Comparison of ENCODE assay signal across 9 cellular contexts in the genomic region with DNA sequence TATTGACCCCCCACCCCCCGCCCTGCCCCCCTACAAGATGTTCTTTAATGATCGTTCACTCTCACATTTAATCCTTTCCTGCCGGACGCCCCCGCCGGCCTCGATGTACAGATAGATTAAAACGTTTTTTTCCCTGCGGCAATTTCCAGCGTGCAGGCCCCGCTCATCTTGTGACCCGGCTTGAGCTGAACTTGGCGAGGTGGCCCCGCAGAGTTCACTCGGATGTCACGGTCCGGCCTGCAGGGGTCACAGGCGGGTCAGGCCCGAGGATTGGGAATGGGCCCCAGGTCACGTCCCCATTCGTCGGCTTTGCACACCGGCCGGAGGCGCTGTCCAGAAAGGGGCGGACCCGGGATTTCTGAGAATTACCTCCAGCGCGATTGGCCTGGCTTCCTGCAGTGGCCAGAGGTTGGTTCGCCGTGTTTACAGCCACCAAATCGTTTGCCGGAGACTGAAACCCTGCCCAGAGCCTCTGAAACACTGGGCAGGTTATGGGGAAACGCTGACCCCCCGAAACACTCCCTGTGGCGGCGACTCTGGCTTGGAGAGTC. TPM values are rescaled to one million over a fixed set of nuclear protein-coding genes. Genes with fewer than 3 reads are reported as not detected.
A peak's percentile ranks its signal among the peaks of the same experiment; 100 is the strongest.
DNase-seq lines count a peak whose midpoint lies in the region; FAIRE-seq and TF ChIP-seq lines count a peak whose summit lies in the region.
"Had no signal": no experiment of that assay in that cellular context is flagged by ENCODE, and none has a peak within 500 bp of the region (broad histone marks: within the 10 kb centered on the region; RNA-seq: fewer than 3 reads in every experiment).

No MANE protein-coding gene starts in this region.

- BruUV-seq in Caco-2 (replicated peaks; lab: Mats Ljungman, UMichigan) (no TSS peak), endothelial cell of umbilical vein (replicated peaks; lab: Mats Ljungman, UMichigan) (no TSS peak), OCI-LY7 (replicated peaks; lab: Mats Ljungman, UMichigan) (no TSS peak)

- intact Hi-C loops in Caco-2 (cut with micrococcal nuclease; ENCODE audit: unreplicated experiment) (loop anchor here (2.0 kb wide), 2 partner anchors 187 to 217 kb away; no protein-coding TSS in a partner anchor), endothelial cell of umbilical vein (cut with micrococcal nuclease) (no loop called here), OCI-LY7 (cut with micrococcal nuclease; ENCODE audit: unreplicated experiment) (no loop called here)

- POLR2A ChIA-PET in Caco-2 (lab: Charles Lee), result no interaction called here
- POLR2A ChIA-PET in endothelial cell of umbilical vein (lab: Charles Lee), result no interaction called here
- POLR2A ChIA-PET in OCI-LY7 (lab: Charles Lee), result no interaction called here

- TF ChIP-seq CTCF in Caco-2 (IDR thresholded peaks at IDR 0.05; ENCODE audit: insufficient read depth in 1 of 2, low read depth in 1 of 2, low read length in 1 of 2, severe bottlenecking in 1 of 2, unreplicated experiment in 1 of 2), result peak in 1 of 2 experiments; percentile 37
- peak in 1 of 2 donors; percentile 6 for TF ChIP-seq CTCF in endothelial cell of umbilical vein (IDR thresholded peaks at IDR 0.05; ENCODE audit: extremely low read depth in 1 of 2, insufficient read depth in 1 of 2, low read depth in 1 of 2, low read length in 2 of 2)
- TF ChIP-seq CTCF in OCI-LY7 (conservative IDR thresholded peaks at IDR 0.05; ENCODE audit: low read length), result no peak

- dilution Hi-C loops in endothelial cell of umbilical vein (cut with MboI; ENCODE audit: extremely low pct_ligation_motif_present, low sequenced_read_pairs), result no loop called here

- no peak overlapping the region for H2BK12ac ChIP-seq in neuronal stem cell (ENCODE audit: low read length)

- H2BK5ac ChIP-seq in neuronal stem cell (ENCODE audit: low read length), result no peak overlapping the region

- H3K4me2 ChIP-seq in endothelial cell of umbilical vein (ENCODE audit: insufficient read depth, low read length) (peak overlapping the region; percentile 7), neuronal stem cell (ENCODE audit: insufficient read depth, low read length, poor library complexity, severe bottlenecking) (peak overlapping the region; percentile 46), OCI-LY7 (ENCODE audit: low read length) (no peak overlapping the region)

- no peak overlapping the region for H2BK15ac ChIP-seq in neuronal stem cell (ENCODE audit: low read length)

- H3K27ac ChIP-seq in endothelial cell of umbilical vein (ENCODE audit: insufficient read depth, low read depth, low read length) (no peak overlapping the region), neuronal stem cell (replicated peaks; ENCODE audit: low read length) (no peak overlapping the region), OCI-LY7 (ENCODE audit: low read depth, low read length, poor library complexity, severe bottlenecking) (no peak overlapping the region)

- H3K9me3 Mint-ChIP-seq in Caco-2 (ENCODE audit: unreplicated experiment), result no peaks in the 10 kb centered on the region
- H3K9me3 Mint-ChIP-seq: T-helper 1 cell treated with Interleukin-12 subunit alpha and Interleukin-12 subunit beta and Interleukin-4 antibody, amounts not matched to agents 30 μg/mL and 1 μg/mL, for 36 hours had no signal

- H4K20me1 ChIP-seq in endothelial cell of umbilical vein (replicated peaks; ENCODE audit: control insufficient read depth, extremely low read depth, insufficient read depth, low read length) (peaks cover 3% of the 10 kb centered on the region), OCI-LY7 (ENCODE audit: insufficient read depth, low read length) (no peaks in the 10 kb centered on the region)

- H3K36me3 Mint-ChIP-seq in Caco-2 (ENCODE audit: insufficient read depth, unreplicated experiment), result peaks cover 6% of the 10 kb centered on the region

- H3K18ac ChIP-seq in neuronal stem cell (ENCODE audit: low read length), result no peak overlapping the region

- no peak for TF ChIP-seq POLR2A in endothelial cell of umbilical vein (IDR thresholded peaks at IDR 0.05; ENCODE audit: low read depth, low read length)

- H3K27ac Mint-ChIP-seq in Caco-2 (ENCODE audit: unreplicated experiment), result no peak overlapping the region
- H3K27ac Mint-ChIP-seq: T-helper 1 cell treated with Interleukin-12 subunit alpha and Interleukin-12 subunit beta and Interleukin-4 antibody, amounts not matched to agents 30 μg/mL and 1 μg/mL, for 36 hours had no signal

- H4K91ac ChIP-seq in neuronal stem cell (ENCODE audit: low read depth, low read length, poor library complexity), result no peak overlapping the region

- H2AFZ ChIP-seq in endothelial cell of umbilical vein (ENCODE audit: low read depth, low read length) (no peak overlapping the region), neuronal stem cell (ENCODE audit: low read length) (peak overlapping the region; percentile 85), OCI-LY7 (ENCODE audit: low read length) (no peak overlapping the region)

- H3K79me1 ChIP-seq in neuronal stem cell (ENCODE audit: low read depth, low read length), result no peaks in the 10 kb centered on the region

- H3K27me3 ChIP-seq in Caco-2 (replicated peaks; ENCODE audit: control insufficient read depth, insufficient read depth, low read length) (peaks cover 5% of the 10 kb centered on the region; the same call in 1 of the 2 replicates), endothelial cell of umbilical vein (ENCODE audit: control insufficient read depth in 2 of 2, insufficient read depth in 2 of 2, low read length in 2 of 2) (peaks cover 41 to 54% of the 10 kb centered on the region in 2 experiments), neuronal stem cell (ENCODE audit: control insufficient read depth in 3 of 3, insufficient read depth in 3 of 3, low read depth in 1 of 3, low read length in 3 of 3) (peaks cover 76 to 99% (median 86%) of the 10 kb centered on the region in 3 experiments)

- no peak overlapping the region for H2AK5ac ChIP-seq in neuronal stem cell (ENCODE audit: low read depth, low read length)

- H3K9me3 ChIP-seq in Caco-2 (no peaks in the 10 kb centered on the region), endothelial cell of umbilical vein (replicated peaks; ENCODE audit: control insufficient read depth, insufficient read depth, low read length) (no peaks in the 10 kb centered on the region), neuronal stem cell (replicated peaks in 1 of 2; ENCODE audit: control insufficient read depth in 2 of 2, insufficient read depth in 1 of 2, low read depth in 1 of 2, low read length in 2 of 2) (peaks cover 0 to 4% of the 10 kb centered on the region in 2 donors), OCI-LY7 (ENCODE audit: low read length) (no peaks in the 10 kb centered on the region)

- peak overlapping the region; percentile 82 for H3K23ac ChIP-seq in neuronal stem cell (ENCODE audit: low read depth, low read length, poor library complexity)

- H3K4ac ChIP-seq in neuronal stem cell (ENCODE audit: low read length), result no peak overlapping the region

- H3K27me3 Mint-ChIP-seq in Caco-2 (ENCODE audit: insufficient read depth, unreplicated experiment), result peaks cover 19% of the 10 kb centered on the region

- H3K4me3 Mint-ChIP-seq in Caco-2 (ENCODE audit: unreplicated experiment), result peak overlapping the region; percentile 74
- H3K4me3 Mint-ChIP-seq: T-helper 1 cell treated with Interleukin-12 subunit alpha and Interleukin-12 subunit beta and Interleukin-4 antibody, amounts not matched to agents 30 μg/mL and 1 μg/mL, for 36 hours had no signal

- H4K8ac ChIP-seq in neuronal stem cell (ENCODE audit: low read depth, low read length), result no peak overlapping the region

- H3K4me1 ChIP-seq in Caco-2, result peaks cover 15% of the 10 kb centered on the region
- peaks cover 36% of the 10 kb centered on the region for H3K4me1 ChIP-seq in endothelial cell of umbilical vein (ENCODE audit: control insufficient read depth, extremely low read depth, insufficient read depth, low read length)
- peaks cover 19 to 32% of the 10 kb centered on the region in 2 donors for H3K4me1 ChIP-seq in neuronal stem cell (ENCODE audit: control insufficient read depth in 2 of 2, insufficient read depth in 1 of 2, low read depth in 1 of 2, low read length in 2 of 2)
- no peaks in the 10 kb centered on the region for H3K4me1 ChIP-seq in OCI-LY7 (ENCODE audit: insufficient read depth, low read length, poor library complexity, severe bottlenecking)

- H3K4me1 Mint-ChIP-seq in Caco-2 (ENCODE audit: low read depth, unreplicated experiment), result no peaks in the 10 kb centered on the region

- no peaks in the 10 kb centered on the region for H3K9me2 ChIP-seq in OCI-LY7 (ENCODE audit: insufficient read depth, low read length)

- H3K9ac ChIP-seq in endothelial cell of umbilical vein (replicated peaks; ENCODE audit: extremely low read depth, insufficient read depth, low read length) (no peak overlapping the region), neuronal stem cell (ENCODE audit: low read depth, low read length, poor library complexity) (no peak overlapping the region)

- CTCF ChIA-PET in Caco-2 (lab: Charles Lee) (interaction anchor here (0.7 to 1.6 kb wide), 3 partner anchors 185 to 270 kb away, joined by 3 to 6 read pairs (median 5); no protein-coding TSS in a partner anchor), endothelial cell of umbilical vein (lab: Charles Lee) (interaction anchor here (0.6 to 1.2 kb wide), 2 partner anchors 106 to 462 kb away, joined by 3 read pairs; no protein-coding TSS in a partner anchor), OCI-LY7 (lab: Charles Lee; ENCODE audit: unreplicated experiment) (no interaction called here)

- no CpG with 5 or more reads among the region's 37 CpGs for WGBS in neuronal stem cell (ENCODE audit: extremely low coverage in 2 of 2, insufficient read length in 2 of 2, insufficient replicate concordance in 1 of 2), 2 donors

- no peak overlapping the region for H2BK120ac ChIP-seq in neuronal stem cell (ENCODE audit: low read depth, low read length)

- H3K9me1 ChIP-seq in endothelial cell of umbilical vein (replicated peaks; ENCODE audit: control insufficient read depth, extremely low read depth, insufficient read depth, low read length), result no peaks in the 10 kb centered on the region

- FAIRE-seq in endothelial cell of umbilical vein (lab: Jason Lieb, UNC), result peak; percentile 8

- H3K79me2 ChIP-seq in endothelial cell of umbilical vein (ENCODE audit: control insufficient read depth, insufficient read depth, low read length) (no peaks in the 10 kb centered on the region), OCI-LY7 (ENCODE audit: insufficient read depth, low read depth, low read length) (no peaks in the 10 kb centered on the region)

- H3K4me3 ChIP-seq in Caco-2 (ENCODE audit: low read depth, low read length) (peak overlapping the region; percentile 49), endothelial cell of umbilical vein (replicated peaks in 1 of 3; ENCODE audit: insufficient read depth in 1 of 3, low read depth in 1 of 3, low read length in 3 of 3) (no peak overlapping the region), neuronal stem cell (ENCODE audit: low read length in 2 of 2) (peak overlapping the region in 1 of 2 donors; percentile 33), OCI-LY7 (ENCODE audit: low read depth, low read length, poor library complexity, severe bottlenecking) (no peak overlapping the region)

- no peaks in the 10 kb centered on the region for H3K36me3 ChIP-seq in Caco-2 (ENCODE audit: control insufficient read depth, insufficient read depth, low read length)
- peaks cover 0 to 4% of the 10 kb centered on the region in 2 experiments for H3K36me3 ChIP-seq in endothelial cell of umbilical vein (ENCODE audit: control insufficient read depth in 2 of 2, extremely low read depth in 1 of 2, insufficient read depth in 2 of 2, low read length in 2 of 2)
- no peaks in the 10 kb centered on the region for H3K36me3 ChIP-seq in neuronal stem cell (replicated peaks in 1 of 2; ENCODE audit: control insufficient read depth in 2 of 2, insufficient read depth in 2 of 2, low read length in 2 of 2)
- H3K36me3 ChIP-seq in OCI-LY7 (ENCODE audit: insufficient read depth, low read length), result no peaks in the 10 kb centered on the region

- peak; percentile 84 to 87 for DNase-seq in Caco-2
- DNase-seq in NCI-H510A (lab: John Stamatoyannopoulos, UW), result peak; percentile 22
- no peak for DNase-seq in endothelial cell of umbilical vein (ENCODE audit: low read depth, low spot score)
- no peak for DNase-seq in neuronal stem cell (ENCODE audit: low spot score)
- DNase-seq in cerebellar nuclear complex (lab: John Stamatoyannopoulos, UW), result no peak
- DNase-seq in OCI-LY7 (ENCODE audit: low spot score), result no peak
- DNase-seq in DMS153 (lab: John Stamatoyannopoulos, UW), result no peak
- DNase-seq in activated naive CD4-positive, alpha-beta T cell treated with anti-CD3 and anti-CD28 coated beads, Interleukin-2, amount 50 U/mL, for 16 hours, result no peak

- H3K14ac ChIP-seq in neuronal stem cell (ENCODE audit: low read length), result no peak overlapping the region

RNA-seq across cellular contexts. Expression of a gene that starts 1.9 kb away (rescaled TPM):
- total RNA-seq in Caco-2 (2022) (0.82 and 0.93 TPM in 2 replicates), endothelial cell of umbilical vein (2.1 and 4.4 TPM in 2 replicates), OCI-LY7 (2022) (not detected in 2 replicates)
- 0.95 and 1.4 TPM in 2 replicates for polyA plus RNA-seq in endothelial cell of umbilical vein
- 0.43 and 0.92 TPM in 2 replicates for polyA plus RNA-seq in endothelial cell of umbilical vein (2011; cell fraction: cytosol; rRNA removed)
- 12.8 and 15.9 TPM in 2 replicates for polyA plus RNA-seq in endothelial cell of umbilical vein (2011; cell fraction: nucleus; rRNA removed)
- polyA plus RNA-seq in endothelial cell of umbilical vein (2012), result 0.29 and 0.78 TPM in 2 replicates
- 2.2 and 2.9 TPM in 2 replicates for polyA minus RNA-seq in endothelial cell of umbilical vein
- not detected for polyA minus RNA-seq in endothelial cell of umbilical vein (2011; cell fraction: cytosol; rRNA and poly(A)+ RNA removed)
- 2.5 and 10.3 TPM in 2 replicates for polyA minus RNA-seq in endothelial cell of umbilical vein (2011; cell fraction: nucleus; rRNA and poly(A)+ RNA removed)
- polyA plus RNA-seq in neuronal stem cell (2013, experiment 1 of 2), result 0.03 TPM
- polyA plus RNA-seq in neuronal stem cell (2013, experiment 2 of 2), result 0.03 TPM
- total RNA-seq in OCI-LY7 (2014; rRNA removed; shearing (Covaris generic)), result not detected in 2 replicates

RNA-seq across cellular contexts. Expression of a gene that starts 11.2 kb away (rescaled TPM):
- total RNA-seq in Caco-2 (2022) (0.09 and 0.16 TPM in 2 replicates), endothelial cell of umbilical vein (2.0 and 3.0 TPM in 2 replicates), OCI-LY7 (2022) (0.09 and 0.15 TPM in 2 replicates)
- polyA plus RNA-seq in endothelial cell of umbilical vein, result 0.12 and 0.18 TPM in 2 replicates
- 0.01 and 0.04 TPM in 2 replicates for polyA plus RNA-seq in endothelial cell of umbilical vein (2011; cell fraction: cytosol; rRNA removed)
- 1.9 and 3.0 TPM in 2 replicates for polyA plus RNA-seq in endothelial cell of umbilical vein (2011; cell fraction: nucleus; rRNA removed)
- polyA plus RNA-seq in endothelial cell of umbilical vein (2012), result not detected in 2 replicates
- 2.0 and 2.1 TPM in 2 replicates for polyA minus RNA-seq in endothelial cell of umbilical vein
- polyA minus RNA-seq in endothelial cell of umbilical vein (2011; cell fraction: cytosol; rRNA and poly(A)+ RNA removed), result not detected
- polyA minus RNA-seq in endothelial cell of umbilical vein (2011; cell fraction: nucleus; rRNA and poly(A)+ RNA removed), result 9.4 and 15.7 TPM in 2 replicates
- not detected for polyA plus RNA-seq in neuronal stem cell (2013, experiment 1 of 2)
- not detected for polyA plus RNA-seq in neuronal stem cell (2013, experiment 2 of 2)
- 0.15 and 0.19 TPM in 2 replicates for total RNA-seq in OCI-LY7 (2014; rRNA removed; shearing (Covaris generic))

Comparison
In these comparisons a context has a peak if more than half of its experiments do, and no peak if none do; other contexts are left out.
1. DNase-seq: peak in Caco-2 (2 of 2) and NCI-H510A (single experiment); none in endothelial cell of umbilical vein (single experiment), neuronal stem cell (single experiment), cerebellar nuclear complex (0 of 2), OCI-LY7 (single experiment), DMS153 (single experiment) and activated naive CD4-positive, alpha-beta T cell treated with anti-CD3 and anti-CD28 coated beads, Interleukin-2, amount 50 U/mL, for 16 hours (single experiment).